ENCODE assay signal across 9 cellular contexts in the genomic region with DNA sequence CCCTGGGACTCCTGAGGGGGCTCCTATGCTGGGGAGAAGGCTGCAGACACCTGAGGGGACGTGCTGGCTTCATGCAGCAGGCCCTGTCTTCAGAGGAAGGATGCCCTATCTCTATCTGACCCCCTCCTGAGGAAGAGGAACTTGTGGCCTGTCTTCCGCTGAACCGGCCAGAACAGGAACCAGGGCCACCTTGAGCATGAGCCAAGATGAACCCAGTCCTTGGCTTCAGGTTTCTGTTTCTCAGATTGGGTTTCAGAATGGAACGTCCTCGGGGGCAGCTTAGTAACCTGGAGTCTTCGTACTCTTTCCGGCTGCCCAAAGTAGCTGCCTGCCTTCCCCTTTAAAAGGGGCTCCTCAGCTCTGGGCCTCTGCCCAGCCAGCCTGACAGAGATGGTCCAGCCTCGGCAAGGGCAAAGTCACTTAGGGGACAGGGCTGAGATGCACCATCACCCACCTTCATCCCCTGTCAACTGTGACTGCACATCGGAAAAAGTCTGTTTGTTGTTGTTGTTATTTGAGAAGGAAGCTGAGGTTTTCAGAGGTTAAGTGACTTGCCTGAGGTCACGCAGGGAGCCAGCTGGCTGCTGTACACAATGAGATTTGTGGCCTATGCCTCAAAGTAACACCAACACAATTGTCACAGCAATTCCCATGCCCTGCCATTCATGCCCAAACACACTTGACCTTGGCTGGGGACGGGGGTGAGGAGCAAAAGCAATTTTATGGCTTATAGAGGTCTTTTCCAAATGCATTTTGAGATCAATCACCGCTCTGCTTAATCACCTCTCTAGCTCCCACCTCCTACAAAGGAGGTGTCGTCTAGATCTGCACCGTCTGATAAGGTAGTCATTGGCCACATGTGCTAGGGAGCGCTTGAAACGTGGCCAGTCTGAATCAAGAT. TPM values are rescaled to one million over a fixed set of nuclear protein-coding genes. Genes with fewer than 3 reads are reported as not detected.
DNase-seq lines count a peak whose midpoint lies in the region; ATAC-seq and TF ChIP-seq lines count a peak whose summit lies in the region.
"Had no signal": no experiment of that assay in that cellular context is flagged by ENCODE, and none has a peak within 500 bp of the region (broad histone marks: within the 10 kb centered on the region; RNA-seq: fewer than 3 reads in every experiment).

No MANE protein-coding gene starts in this region.

- TF ChIP-seq POLR2A in lower leg skin (IDR thresholded peaks at IDR 0.05) = no peak

- intact Hi-C loops in lower leg skin (cut with DNase I; ENCODE audit: low total_unique reads) = no loop called here

- peak overlapping the region; percentile 88 for H3K27ac Mint-ChIP-seq in activated naive CD4-positive, alpha-beta T cell treated with anti-CD3 and anti-CD28 coated beads, Interleukin-2, amount 50 U/mL, for 24 hours

- no peaks in the 10 kb centered on the region for H3K9me3 Mint-ChIP-seq in activated naive CD4-positive, alpha-beta T cell treated with anti-CD3 and anti-CD28 coated beads, Interleukin-2, amount 50 U/mL, for 24 hours

- H3K4me1 Mint-ChIP-seq in activated naive CD4-positive, alpha-beta T cell treated with anti-CD3 and anti-CD28 coated beads, Interleukin-2, amount 50 U/mL, for 24 hours = peaks cover 59% of the 10 kb centered on the region

- no peak overlapping the region for H3K4me3 ChIP-seq in lower leg skin (ENCODE audit: low read depth, poor library complexity, severe bottlenecking)
- H3K4me3 ChIP-seq: pancreas had no signal

- peak; percentile 39 for ATAC-seq in HG02870 (IDR thresholded peaks at IDR 0.05; ENCODE audit: unreplicated experiment)

- no peak overlapping the region for H3K4me3 Mint-ChIP-seq in activated naive CD4-positive, alpha-beta T cell treated with anti-CD3 and anti-CD28 coated beads, Interleukin-2, amount 50 U/mL, for 24 hours

- H3K36me3 Mint-ChIP-seq in activated naive CD4-positive, alpha-beta T cell treated with anti-CD3 and anti-CD28 coated beads, Interleukin-2, amount 50 U/mL, for 24 hours = peaks cover 2% of the 10 kb centered on the region

- 65% methylated on average over 16 of the region's 16 CpGs for WGBS in lower leg skin, 2 donors

- DNase-seq in activated CD4-positive, alpha-beta T cell treated with anti-CD3 and anti-CD28 coated beads for 48 hours = peak; percentile 63
- DNase-seq in activated CD4-positive, alpha-beta T cell treated with anti-CD3 and anti-CD28 coated beads for 1 hour = no peak
- DNase-seq in NOMO-1 treated with DMSO at 0.1 percent for 48 hours (lab: John Stamatoyannopoulos, UW; ENCODE audit: unreplicated experiment) (peak; percentile 87), pons (ENCODE audit: low spot score) (peak; percentile 55), superior temporal gyrus (ENCODE audit: extremely low spot score) (no peak), lower leg skin (ENCODE audit: low spot score in 2 of 2) (no peak)
- DNase-seq: pancreas had no signal

- TF ChIP-seq CTCF in lower leg skin (IDR thresholded peaks at IDR 0.05) = no peak

- H3K27me3 Mint-ChIP-seq in activated naive CD4-positive, alpha-beta T cell treated with anti-CD3 and anti-CD28 coated beads, Interleukin-2, amount 50 U/mL, for 24 hours = no peaks in the 10 kb centered on the region

RNA-seq across cellular contexts. Expression of a gene that starts 13.4 kb away (rescaled TPM):
- total RNA-seq in lower leg skin = 1 to 10 TPM in 2 of 4 donors, under 1 TPM in 2; 0.46 to 5.4 (median 1.8) TPM

RNA-seq across cellular contexts. Expression of a gene that starts 34.1 kb away (rescaled TPM):
- total RNA-seq in lower leg skin = not detected
- total RNA-seq: pancreas had no signal

RNA-seq across cellular contexts. Expression of a gene that starts 35.8 kb away (rescaled TPM):
- total RNA-seq in lower leg skin = not detected
- total RNA-seq: pancreas had no signal

Comparison
In these comparisons a context has a peak if more than half of its experiments do, and no peak if none do; other contexts are left out.
1. DNase-seq: peak in activated CD4-positive, alpha-beta T cell treated with anti-CD3 and anti-CD28 coated beads for 48 hours (single experiment), NOMO-1 treated with DMSO at 0.1 percent for 48 hours (single experiment) and pons (single experiment); none in activated CD4-positive, alpha-beta T cell treated with anti-CD3 and anti-CD28 coated beads for 1 hour (single experiment), superior temporal gyrus (single experiment) and lower leg skin (0 of 2).